ENCODE assay signal across 34 cellular contexts in the genomic region with DNA sequence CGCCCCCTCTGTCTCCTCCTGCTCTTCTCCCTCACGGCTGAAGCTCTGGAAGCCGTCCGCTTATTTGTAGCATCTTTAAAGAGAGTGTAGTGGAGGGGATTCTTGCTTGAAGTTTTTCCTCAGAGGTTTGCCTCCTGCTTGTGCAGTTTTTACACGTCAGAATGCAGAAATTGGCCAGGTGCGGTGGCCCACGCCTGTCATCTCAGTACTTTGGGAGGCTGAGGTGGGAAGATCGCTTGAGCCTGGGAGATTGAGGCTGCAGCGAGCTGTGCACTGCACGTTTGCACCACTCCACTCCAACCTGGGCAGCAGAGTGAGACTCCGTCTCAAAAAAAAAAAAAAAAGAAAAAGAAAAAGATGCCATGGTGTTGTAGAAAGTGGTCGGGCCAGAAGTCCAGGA.
"Had no signal": no experiment of that assay in that cellular context is flagged by ENCODE, and none has a peak within 500 bp of the region (broad histone marks: within the 10 kb centered on the region; RNA-seq: fewer than 3 reads in every experiment).

No MANE protein-coding gene starts in this region.

- H3K4me3 ChIP-seq: MG63 had no signal

- H3K27me3 ChIP-seq: MG63 had no signal

- DNase-seq: Karpas-422, Kasumi-1, MG63, MM.1S, MV-4-11, NCI-H1048, NCI-H1092, NCI-H1092 treated with DMSO at 0.1 percent for 48 hours, NCI-H1105, NCI-H1105 treated with DMSO at 0.1 percent for 48 hours, NCI-H1417, NCI-H1417 treated with DMSO at 0.1 percent for 48 hours, NCI-H1436, NCI-H1436 treated with DMSO at 0.1 percent for 48 hours, NCI-H146, NCI-H1694, NCI-H1694 treated with DMSO at 0.1 percent for 48 hours, NCI-H187, NCI-H187 treated with DMSO at 0.1 percent for 48 hours, NCI-H1930, NCI-H2029, NCI-H2029 treated with DMSO at 0.1 percent for 48 hours, NCI-H2081, NCI-H2081 treated with DMSO at 0.1 percent for 48 hours, NCI-H2107, NCI-H2171, NCI-H2171 treated with DMSO at 0.1 percent for 48 hours, NCI-H2227 treated with DMSO at 0.1 percent for 48 hours, NCI-H226, NCI-H345, NCI-H446, NCI-H446 treated with DMSO at 0.1 percent for 48 hours, NCI-H510A, NCI-H510A treated with DMSO at 0.1 percent for 48 hours had no signal

- H3K9me3 ChIP-seq: MG63 had no signal
